In the genomic region with DNA sequence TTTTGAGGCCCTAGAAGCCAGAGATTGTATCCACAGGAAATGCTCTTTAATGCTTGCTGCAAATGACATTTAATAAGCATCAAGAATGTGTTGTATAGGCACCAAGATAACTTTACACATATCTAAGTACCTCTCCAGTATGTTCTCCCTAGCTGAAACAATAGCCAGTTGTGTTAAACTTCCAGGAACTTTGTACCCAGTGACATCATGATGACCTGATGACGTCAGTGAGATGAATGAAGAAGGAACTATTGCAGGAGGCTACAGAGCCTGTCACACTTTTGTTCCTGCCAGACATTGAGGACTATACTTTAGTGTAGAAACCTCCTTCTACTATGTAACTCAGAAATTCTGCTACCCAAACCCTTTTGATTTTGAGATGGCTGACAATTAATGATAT, we compare ENCODE assay signal across 1 cellular context.
TF ChIP-seq lines count a peak whose summit lies in the region.

No MANE protein-coding gene starts in this region.

TF ChIP-seq in HepG2, 621 proteins besides CTCF, POLR2A, EP300 and RAD21:
- TF ChIP-seq, protein P1, sequence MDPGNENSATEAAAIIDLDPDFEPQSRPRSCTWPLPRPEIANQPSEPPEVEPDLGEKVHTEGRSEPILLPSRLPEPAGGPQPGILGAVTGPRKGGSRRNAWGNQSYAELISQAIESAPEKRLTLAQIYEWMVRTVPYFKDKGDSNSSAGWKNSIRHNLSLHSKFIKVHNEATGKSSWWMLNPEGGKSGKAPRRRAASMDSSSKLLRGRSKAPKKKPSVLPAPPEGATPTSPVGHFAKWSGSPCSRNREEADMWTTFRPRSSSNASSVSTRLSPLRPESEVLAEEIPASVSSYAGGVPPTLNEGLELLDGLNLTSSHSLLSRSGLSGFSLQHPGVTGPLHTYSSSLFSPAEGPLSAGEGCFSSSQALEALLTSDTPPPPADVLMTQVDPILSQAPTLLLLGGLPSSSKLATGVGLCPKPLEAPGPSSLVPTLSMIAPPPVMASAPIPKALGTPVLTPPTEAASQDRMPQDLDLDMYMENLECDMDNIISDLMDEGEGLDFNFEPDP (CRISPR knock-in tag; conservative IDR thresholded peaks at IDR 0.05) = no peak
- TF ChIP-seq, protein P2, sequence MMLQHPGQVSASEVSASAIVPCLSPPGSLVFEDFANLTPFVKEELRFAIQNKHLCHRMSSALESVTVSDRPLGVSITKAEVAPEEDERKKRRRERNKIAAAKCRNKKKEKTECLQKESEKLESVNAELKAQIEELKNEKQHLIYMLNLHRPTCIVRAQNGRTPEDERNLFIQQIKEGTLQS (CRISPR knock-in tag; IDR thresholded peaks at IDR 0.05) = no peak
- TF ChIP-seq ZBTB7B (CRISPR knock-in tag; IDR thresholded peaks at IDR 0.05) (no peak), RCOR2 (CRISPR knock-in tag; IDR thresholded peaks at IDR 0.05) (no peak), SOX6 (IDR thresholded peaks at IDR 0.05) (no peak), SOX6 (CRISPR knock-in tag; IDR thresholded peaks at IDR 0.05) (peak; percentile 22; the same call in 1 of the 2 replicates), SOX5 (CRISPR knock-in tag; IDR thresholded peaks at IDR 0.05; ENCODE audit: borderline replicate concordance) (peak; percentile 30; the same call in 1 of the 2 replicates), ZBTB21 (CRISPR knock-in tag; IDR thresholded peaks at IDR 0.05) (peak; percentile 94), ATF7 (IDR thresholded peaks at IDR 0.05) (peak; percentile 95), ATF7 (CRISPR knock-in tag; IDR thresholded peaks at IDR 0.05) (no peak), CHD4 (IDR thresholded peaks at IDR 0.05; ENCODE audit: borderline replicate concordance, low read length) (no peak), ATF1 (CRISPR knock-in tag; IDR thresholded peaks at IDR 0.05) (0 out of 2 replicates have a peak, but pooled peaks have one; percentile 38), CREM (IDR thresholded peaks at IDR 0.05) (peak; percentile 36; the same call in 1 of the 2 replicates), CREM (CRISPR knock-in tag; IDR thresholded peaks at IDR 0.05) (no peak), SOX13 (IDR thresholded peaks at IDR 0.05) (no peak), SOX13 (CRISPR knock-in tag; conservative IDR thresholded peaks at IDR 0.05 in 1 of 2, IDR thresholded peaks at IDR 0.05 in 1 of 2) (0 out of 4 replicates have a peak, but pooled peaks of 1 of the 2 experiments have one; percentile 12), CREB1 (IDR thresholded peaks at IDR 0.05) (peak; percentile 96), CREB1 (CRISPR knock-in tag; IDR thresholded peaks at IDR 0.05) (peak; percentile 83), NFE2L1 (CRISPR knock-in tag; IDR thresholded peaks at IDR 0.05; ENCODE audit: borderline replicate concordance) (no peak)
- TF ChIP-seq, protein P3, sequence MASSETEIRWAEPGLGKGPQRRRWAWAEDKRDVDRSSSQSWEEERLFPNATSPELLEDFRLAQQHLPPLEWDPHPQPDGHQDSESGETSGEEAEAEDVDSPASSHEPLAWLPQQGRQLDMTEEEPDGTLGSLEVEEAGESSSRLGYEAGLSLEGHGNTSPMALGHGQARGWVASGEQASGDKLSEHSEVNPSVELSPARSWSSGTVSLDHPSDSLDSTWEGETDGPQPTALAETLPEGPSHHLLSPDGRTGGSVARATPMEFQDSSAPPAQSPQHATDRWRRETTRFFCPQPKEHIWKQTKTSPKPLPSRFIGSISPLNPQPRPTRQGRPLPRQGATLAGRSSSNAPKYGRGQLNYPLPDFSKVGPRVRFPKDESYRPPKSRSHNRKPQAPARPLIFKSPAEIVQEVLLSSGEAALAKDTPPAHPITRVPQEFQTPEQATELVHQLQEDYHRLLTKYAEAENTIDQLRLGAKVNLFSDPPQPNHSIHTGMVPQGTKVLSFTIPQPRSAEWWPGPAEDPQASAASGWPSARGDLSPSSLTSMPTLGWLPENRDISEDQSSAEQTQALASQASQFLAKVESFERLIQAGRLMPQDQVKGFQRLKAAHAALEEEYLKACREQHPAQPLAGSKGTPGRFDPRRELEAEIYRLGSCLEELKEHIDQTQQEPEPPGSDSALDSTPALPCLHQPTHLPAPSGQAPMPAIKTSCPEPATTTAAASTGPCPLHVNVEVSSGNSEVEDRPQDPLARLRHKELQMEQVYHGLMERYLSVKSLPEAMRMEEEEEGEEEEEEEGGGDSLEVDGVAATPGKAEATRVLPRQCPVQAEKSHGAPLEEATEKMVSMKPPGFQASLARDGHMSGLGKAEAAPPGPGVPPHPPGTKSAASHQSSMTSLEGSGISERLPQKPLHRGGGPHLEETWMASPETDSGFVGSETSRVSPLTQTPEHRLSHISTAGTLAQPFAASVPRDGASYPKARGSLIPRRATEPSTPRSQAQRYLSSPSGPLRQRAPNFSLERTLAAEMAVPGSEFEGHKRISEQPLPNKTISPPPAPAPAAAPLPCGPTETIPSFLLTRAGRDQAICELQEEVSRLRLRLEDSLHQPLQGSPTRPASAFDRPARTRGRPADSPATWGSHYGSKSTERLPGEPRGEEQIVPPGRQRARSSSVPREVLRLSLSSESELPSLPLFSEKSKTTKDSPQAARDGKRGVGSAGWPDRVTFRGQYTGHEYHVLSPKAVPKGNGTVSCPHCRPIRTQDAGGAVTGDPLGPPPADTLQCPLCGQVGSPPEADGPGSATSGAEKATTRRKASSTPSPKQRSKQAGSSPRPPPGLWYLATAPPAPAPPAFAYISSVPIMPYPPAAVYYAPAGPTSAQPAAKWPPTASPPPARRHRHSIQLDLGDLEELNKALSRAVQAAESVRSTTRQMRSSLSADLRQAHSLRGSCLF (CRISPR knock-in tag; IDR thresholded peaks at IDR 0.05; ENCODE audit: borderline replicate concordance) = no peak
- TF ChIP-seq, protein P4, sequence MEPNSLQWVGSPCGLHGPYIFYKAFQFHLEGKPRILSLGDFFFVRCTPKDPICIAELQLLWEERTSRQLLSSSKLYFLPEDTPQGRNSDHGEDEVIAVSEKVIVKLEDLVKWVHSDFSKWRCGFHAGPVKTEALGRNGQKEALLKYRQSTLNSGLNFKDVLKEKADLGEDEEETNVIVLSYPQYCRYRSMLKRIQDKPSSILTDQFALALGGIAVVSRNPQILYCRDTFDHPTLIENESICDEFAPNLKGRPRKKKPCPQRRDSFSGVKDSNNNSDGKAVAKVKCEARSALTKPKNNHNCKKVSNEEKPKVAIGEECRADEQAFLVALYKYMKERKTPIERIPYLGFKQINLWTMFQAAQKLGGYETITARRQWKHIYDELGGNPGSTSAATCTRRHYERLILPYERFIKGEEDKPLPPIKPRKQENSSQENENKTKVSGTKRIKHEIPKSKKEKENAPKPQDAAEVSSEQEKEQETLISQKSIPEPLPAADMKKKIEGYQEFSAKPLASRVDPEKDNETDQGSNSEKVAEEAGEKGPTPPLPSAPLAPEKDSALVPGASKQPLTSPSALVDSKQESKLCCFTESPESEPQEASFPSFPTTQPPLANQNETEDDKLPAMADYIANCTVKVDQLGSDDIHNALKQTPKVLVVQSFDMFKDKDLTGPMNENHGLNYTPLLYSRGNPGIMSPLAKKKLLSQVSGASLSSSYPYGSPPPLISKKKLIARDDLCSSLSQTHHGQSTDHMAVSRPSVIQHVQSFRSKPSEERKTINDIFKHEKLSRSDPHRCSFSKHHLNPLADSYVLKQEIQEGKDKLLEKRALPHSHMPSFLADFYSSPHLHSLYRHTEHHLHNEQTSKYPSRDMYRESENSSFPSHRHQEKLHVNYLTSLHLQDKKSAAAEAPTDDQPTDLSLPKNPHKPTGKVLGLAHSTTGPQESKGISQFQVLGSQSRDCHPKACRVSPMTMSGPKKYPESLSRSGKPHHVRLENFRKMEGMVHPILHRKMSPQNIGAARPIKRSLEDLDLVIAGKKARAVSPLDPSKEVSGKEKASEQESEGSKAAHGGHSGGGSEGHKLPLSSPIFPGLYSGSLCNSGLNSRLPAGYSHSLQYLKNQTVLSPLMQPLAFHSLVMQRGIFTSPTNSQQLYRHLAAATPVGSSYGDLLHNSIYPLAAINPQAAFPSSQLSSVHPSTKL (CRISPR knock-in tag; IDR thresholded peaks at IDR 0.05) = 0 out of 2 replicates have a peak, but pooled peaks have one; percentile 12
- TF ChIP-seq, protein P5, sequence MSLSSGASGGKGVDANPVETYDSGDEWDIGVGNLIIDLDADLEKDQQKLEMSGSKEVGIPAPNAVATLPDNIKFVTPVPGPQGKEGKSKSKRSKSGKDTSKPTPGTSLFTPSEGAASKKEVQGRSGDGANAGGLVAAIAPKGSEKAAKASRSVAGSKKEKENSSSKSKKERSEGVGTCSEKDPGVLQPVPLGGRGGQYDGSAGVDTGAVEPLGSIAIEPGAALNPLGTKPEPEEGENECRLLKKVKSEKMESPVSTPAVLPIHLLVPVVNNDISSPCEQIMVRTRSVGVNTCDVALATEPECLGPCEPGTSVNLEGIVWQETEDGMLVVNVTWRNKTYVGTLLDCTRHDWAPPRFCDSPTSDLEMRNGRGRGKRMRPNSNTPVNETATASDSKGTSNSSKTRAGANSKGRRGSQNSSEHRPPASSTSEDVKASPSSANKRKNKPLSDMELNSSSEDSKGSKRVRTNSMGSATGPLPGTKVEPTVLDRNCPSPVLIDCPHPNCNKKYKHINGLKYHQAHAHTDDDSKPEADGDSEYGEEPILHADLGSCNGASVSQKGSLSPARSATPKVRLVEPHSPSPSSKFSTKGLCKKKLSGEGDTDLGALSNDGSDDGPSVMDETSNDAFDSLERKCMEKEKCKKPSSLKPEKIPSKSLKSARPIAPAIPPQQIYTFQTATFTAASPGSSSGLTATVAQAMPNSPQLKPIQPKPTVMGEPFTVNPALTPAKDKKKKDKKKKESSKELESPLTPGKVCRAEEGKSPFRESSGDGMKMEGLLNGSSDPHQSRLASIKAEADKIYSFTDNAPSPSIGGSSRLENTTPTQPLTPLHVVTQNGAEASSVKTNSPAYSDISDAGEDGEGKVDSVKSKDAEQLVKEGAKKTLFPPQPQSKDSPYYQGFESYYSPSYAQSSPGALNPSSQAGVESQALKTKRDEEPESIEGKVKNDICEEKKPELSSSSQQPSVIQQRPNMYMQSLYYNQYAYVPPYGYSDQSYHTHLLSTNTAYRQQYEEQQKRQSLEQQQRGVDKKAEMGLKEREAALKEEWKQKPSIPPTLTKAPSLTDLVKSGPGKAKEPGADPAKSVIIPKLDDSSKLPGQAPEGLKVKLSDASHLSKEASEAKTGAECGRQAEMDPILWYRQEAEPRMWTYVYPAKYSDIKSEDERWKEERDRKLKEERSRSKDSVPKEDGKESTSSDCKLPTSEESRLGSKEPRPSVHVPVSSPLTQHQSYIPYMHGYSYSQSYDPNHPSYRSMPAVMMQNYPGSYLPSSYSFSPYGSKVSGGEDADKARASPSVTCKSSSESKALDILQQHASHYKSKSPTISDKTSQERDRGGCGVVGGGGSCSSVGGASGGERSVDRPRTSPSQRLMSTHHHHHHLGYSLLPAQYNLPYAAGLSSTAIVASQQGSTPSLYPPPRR (CRISPR knock-in tag; IDR thresholded peaks at IDR 0.05; ENCODE audit: borderline replicate concordance) = no peak
- TF ChIP-seq, protein P6, sequence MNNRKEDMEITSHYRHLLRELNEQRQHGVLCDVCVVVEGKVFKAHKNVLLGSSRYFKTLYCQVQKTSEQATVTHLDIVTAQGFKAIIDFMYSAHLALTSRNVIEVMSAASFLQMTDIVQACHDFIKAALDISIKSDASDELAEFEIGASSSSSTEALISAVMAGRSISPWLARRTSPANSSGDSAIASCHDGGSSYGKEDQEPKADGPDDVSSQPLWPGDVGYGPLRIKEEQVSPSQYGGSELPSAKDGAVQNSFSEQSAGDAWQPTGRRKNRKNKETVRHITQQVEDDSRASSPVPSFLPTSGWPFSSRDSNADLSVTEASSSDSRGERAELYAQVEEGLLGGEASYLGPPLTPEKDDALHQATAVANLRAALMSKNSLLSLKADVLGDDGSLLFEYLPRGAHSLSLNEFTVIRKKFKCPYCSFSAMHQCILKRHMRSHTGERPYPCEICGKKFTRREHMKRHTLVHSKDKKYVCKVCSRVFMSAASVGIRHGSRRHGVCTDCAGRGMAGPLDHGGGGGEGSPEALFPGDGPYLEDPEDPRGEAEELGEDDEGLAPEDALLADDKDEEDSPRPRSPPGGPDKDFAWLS (CRISPR knock-in tag; IDR thresholded peaks at IDR 0.05; ENCODE audit: borderline replicate concordance) = no peak
- TF ChIP-seq, protein P7, sequence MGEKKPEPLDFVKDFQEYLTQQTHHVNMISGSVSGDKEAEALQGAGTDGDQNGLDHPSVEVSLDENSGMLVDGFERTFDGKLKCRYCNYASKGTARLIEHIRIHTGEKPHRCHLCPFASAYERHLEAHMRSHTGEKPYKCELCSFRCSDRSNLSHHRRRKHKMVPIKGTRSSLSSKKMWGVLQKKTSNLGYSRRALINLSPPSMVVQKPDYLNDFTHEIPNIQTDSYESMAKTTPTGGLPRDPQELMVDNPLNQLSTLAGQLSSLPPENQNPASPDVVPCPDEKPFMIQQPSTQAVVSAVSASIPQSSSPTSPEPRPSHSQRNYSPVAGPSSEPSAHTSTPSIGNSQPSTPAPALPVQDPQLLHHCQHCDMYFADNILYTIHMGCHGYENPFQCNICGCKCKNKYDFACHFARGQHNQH (CRISPR knock-in tag; IDR thresholded peaks at IDR 0.05) = no peak
TF ChIP-seq in HepG2: peak in this region for 9.
